ENCODE assay signal across 33 cellular contexts in genomic region chr3:60216462-60216861, GRCh38.
"Had no signal": no experiment of that assay in that cellular context is flagged by ENCODE, and none has a peak within 500 bp of the region (broad histone marks: within the 10 kb centered on the region; RNA-seq: fewer than 3 reads in every experiment).

No MANE protein-coding gene starts in this region.

- H3K9me3 Mint-ChIP-seq: activated naive CD4-positive, alpha-beta T cell treated with anti-CD3 and anti-CD28 coated beads, Interleukin-2, amount 10 ng/mL, durations not matched to agents 7 days and 5 days; brain had no signal

- H3K27ac Mint-ChIP-seq: activated CD4-positive, alpha-beta memory T cell treated with anti-CD3 and anti-CD28 coated beads, Interleukin-2, amount 10 ng/mL, durations not matched to agents 7 days and 5 days; activated CD8-positive, alpha-beta memory T cell treated with anti-CD3 and anti-CD28 coated beads, Interleukin-2, amount 10 ng/mL, durations not matched to agents 7 days and 5 days; activated naive CD4-positive, alpha-beta T cell treated with anti-CD3 and anti-CD28 coated beads, Interleukin-2, amount 10 ng/mL, durations not matched to agents 7 days and 5 days; activated naive CD8-positive, alpha-beta T cell; activated naive CD8-positive, alpha-beta T cell treated with anti-CD3 and anti-CD28 coated beads, Interleukin-2, amount 50 U/mL, for 24 hours had no signal

- DNase-seq: activated CD4-positive, alpha-beta memory T cell treated with anti-CD3 and anti-CD28 coated beads, Interleukin-2, amount 10 ng/mL, durations not matched to agents 7 days and 5 days; activated CD4-positive, alpha-beta T cell treated with anti-CD3 and anti-CD28 coated beads for 1 hour; activated CD4-positive, alpha-beta T cell treated with anti-CD3 and anti-CD28 coated beads, Interleukin-2, amount 50 U/mL, for 1 hour; activated CD4-positive, CD25-positive, alpha-beta regulatory T cell; activated CD8-positive, alpha-beta memory T cell treated with anti-CD3 and anti-CD28 coated beads for 24 hours; activated CD8-positive, alpha-beta memory T cell treated with anti-CD3 and anti-CD28 coated beads, Interleukin-2, amount 10 ng/mL, durations not matched to agents 7 days and 5 days; activated CD8-positive, alpha-beta memory T cell treated with anti-CD3 and anti-CD28 coated beads, Interleukin-2, amount 50 U/mL, for 48 hours; activated effector memory CD4-positive, alpha-beta T cell treated with Interleukin-2 at 50 U/mL for 16 hours; activated naive CD4-positive, alpha-beta T cell treated with anti-CD3 and anti-CD28 coated beads, Interleukin-2, amount 10 ng/mL, durations not matched to agents 7 days and 5 days; activated naive CD8-positive, alpha-beta T cell treated with anti-CD3 and anti-CD28 coated beads, Interleukin-2, amount 50 U/mL, for 24 hours; activated T-cell treated with anti-CD3 and anti-CD28 coated beads, Interleukin-2, amount 50 U/mL, for 48 hours; cerebellar nuclear complex; MM.1S; NCI-H1092 treated with DMSO at 0.1 percent for 48 hours; NCI-H1417; NCI-H146; NCI-H187; NCI-H2029 treated with DMSO at 0.1 percent for 48 hours; NCI-H2107; NCI-H226; NK-92 treated with Interleukin-12 subunit alpha and Interleukin-12 subunit beta, amount 100 ng/mL, for 24 hours; PC-9; SIG-M5; SW 1271; T-helper 1 cell; T-helper 2 cell; T-helper 9 cell; WERI-Rb-1 had no signal

- ATAC-seq: activated CD8-positive, alpha-beta memory T cell treated with anti-CD3 and anti-CD28 coated beads, Interleukin-2, amount 10 ng/mL, durations not matched to agents 7 days and 5 days; activated naive CD8-positive, alpha-beta T cell treated with anti-CD3 and anti-CD28 coated beads, Interleukin-2, amount 50 U/mL, for 24 hours; Right ventricle myocardium inferior had no signal

- H3K4me2 ChIP-seq: KMS-11, PC-9 had no signal

- H3K4me3 Mint-ChIP-seq: activated CD4-positive, alpha-beta memory T cell treated with anti-CD3 and anti-CD28 coated beads, Interleukin-2, amount 10 ng/mL, durations not matched to agents 7 days and 5 days; activated CD8-positive, alpha-beta memory T cell treated with anti-CD3 and anti-CD28 coated beads, Interleukin-2, amount 10 ng/mL, durations not matched to agents 7 days and 5 days; activated naive CD4-positive, alpha-beta T cell treated with anti-CD3 and anti-CD28 coated beads, Interleukin-2, amount 10 ng/mL, durations not matched to agents 7 days and 5 days; activated naive CD8-positive, alpha-beta T cell; activated naive CD8-positive, alpha-beta T cell treated with anti-CD3 and anti-CD28 coated beads, Interleukin-2, amount 50 U/mL, for 24 hours; brain had no signal

- H3K4me1 Mint-ChIP-seq: activated CD4-positive, alpha-beta memory T cell treated with anti-CD3 and anti-CD28 coated beads, Interleukin-2, amount 10 ng/mL, durations not matched to agents 7 days and 5 days; activated CD8-positive, alpha-beta memory T cell treated with anti-CD3 and anti-CD28 coated beads, Interleukin-2, amount 10 ng/mL, durations not matched to agents 7 days and 5 days; activated naive CD4-positive, alpha-beta T cell treated with anti-CD3 and anti-CD28 coated beads, Interleukin-2, amount 10 ng/mL, durations not matched to agents 7 days and 5 days; activated naive CD8-positive, alpha-beta T cell treated with anti-CD3 and anti-CD28 coated beads, Interleukin-2, amount 50 U/mL, for 24 hours had no signal

- H3K36me3 ChIP-seq: WERI-Rb-1 had no signal

- H3K27me3 Mint-ChIP-seq: activated CD4-positive, alpha-beta memory T cell treated with anti-CD3 and anti-CD28 coated beads, Interleukin-2, amount 10 ng/mL, durations not matched to agents 7 days and 5 days; activated CD8-positive, alpha-beta memory T cell treated with anti-CD3 and anti-CD28 coated beads, Interleukin-2, amount 10 ng/mL, durations not matched to agents 7 days and 5 days; activated naive CD4-positive, alpha-beta T cell treated with anti-CD3 and anti-CD28 coated beads, Interleukin-2, amount 10 ng/mL, durations not matched to agents 7 days and 5 days; activated naive CD8-positive, alpha-beta T cell; activated naive CD8-positive, alpha-beta T cell treated with anti-CD3 and anti-CD28 coated beads, Interleukin-2, amount 50 U/mL, for 24 hours; brain had no signal

- H3K36me3 Mint-ChIP-seq: activated CD8-positive, alpha-beta memory T cell treated with anti-CD3 and anti-CD28 coated beads, Interleukin-2, amount 10 ng/mL, durations not matched to agents 7 days and 5 days; activated naive CD4-positive, alpha-beta T cell treated with anti-CD3 and anti-CD28 coated beads, Interleukin-2, amount 10 ng/mL, durations not matched to agents 7 days and 5 days; activated naive CD8-positive, alpha-beta T cell; brain had no signal

- H3K27ac ChIP-seq: KMS-11, PC-9, RWPE1, WERI-Rb-1 had no signal

- H3K4me3 ChIP-seq: PC-9 had no signal

- H2AFZ ChIP-seq: PC-9 had no signal
